Comparison of ENCODE assay signal across 10 cellular contexts in the genomic region with DNA sequence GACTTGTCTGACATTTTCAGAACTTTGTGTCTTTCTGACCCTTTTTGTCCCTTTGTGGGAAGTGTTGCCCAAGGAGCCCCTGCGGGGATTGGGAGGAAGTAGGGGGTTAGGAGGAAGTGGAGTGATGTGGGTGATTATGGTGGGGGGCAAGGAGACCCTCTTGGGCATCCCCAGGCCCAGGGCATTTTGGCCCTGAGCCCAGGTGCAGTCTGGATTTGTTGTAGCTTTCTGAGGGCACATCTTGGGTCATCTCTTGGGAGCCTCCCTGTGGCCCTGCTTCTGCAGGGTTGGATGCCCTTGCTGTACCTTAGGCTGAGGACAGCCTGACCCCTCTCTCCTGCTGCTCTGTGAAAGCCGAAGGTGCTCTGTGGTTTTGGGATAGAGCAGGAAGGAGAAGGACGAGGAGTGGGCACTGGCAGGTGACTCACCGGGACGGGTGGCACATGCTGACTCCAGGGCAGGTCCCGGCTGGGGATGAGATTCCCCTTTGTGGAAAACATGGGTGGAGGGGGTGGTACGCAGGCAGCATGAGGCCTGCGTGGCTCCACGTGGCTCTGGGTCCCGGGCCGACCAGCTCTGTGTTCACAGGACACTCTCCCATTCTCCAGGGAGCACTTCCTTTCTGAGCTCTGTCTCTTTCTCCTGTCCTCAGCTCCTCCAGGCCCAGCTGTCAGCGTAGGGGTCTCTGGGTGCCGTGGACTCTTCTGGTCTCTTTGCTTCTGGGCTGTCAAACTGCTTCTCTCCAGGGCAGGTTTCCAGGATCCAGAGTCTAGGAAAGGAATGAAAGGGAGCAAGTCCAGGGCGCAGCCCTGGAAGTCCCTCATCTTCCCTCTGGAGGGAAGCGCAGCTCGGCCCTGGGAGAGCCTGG. TPM values are rescaled to one million over a fixed set of nuclear protein-coding genes. Genes with fewer than 3 reads are reported as not detected.
DNase-seq lines count a peak whose midpoint lies in the region; ATAC-seq and TF ChIP-seq lines count a peak whose summit lies in the region.
"Had no signal": no experiment of that assay in that cellular context is flagged by ENCODE, and none has a peak within 500 bp of the region (broad histone marks: within the 10 kb centered on the region; RNA-seq: fewer than 3 reads in every experiment).

No MANE protein-coding gene starts in this region.

- H3K4me3 ChIP-seq in skeletal muscle tissue (ENCODE audit: low read length in 3 of 3) (no peak overlapping the region), Caco-2 (ENCODE audit: low read depth, low read length) (no peak overlapping the region)
- H3K4me3 ChIP-seq: ovary had no signal

- H3K27ac Mint-ChIP-seq in HFFc6 (peak overlapping the region; percentile 95), T-helper 17 cell (no peak overlapping the region), Caco-2 (ENCODE audit: unreplicated experiment) (no peak overlapping the region)
- H3K27ac Mint-ChIP-seq: activated naive CD8-positive, alpha-beta T cell treated with anti-CD3 and anti-CD28 coated beads, Interleukin-2, amount 10 ng/mL, durations not matched to agents 7 days and 5 days had no signal

- H3K4me1 ChIP-seq in foreskin keratinocyte (peaks cover 36% of the 10 kb centered on the region), skeletal muscle tissue (ENCODE audit: control insufficient read depth in 3 of 3, insufficient read depth in 3 of 3, low read length in 3 of 3) (peaks cover 38 to 60% (median 54%) of the 10 kb centered on the region in 3 donors), Caco-2 (no peaks in the 10 kb centered on the region)

- CTCF ChIA-PET in Caco-2 (lab: Charles Lee) = interaction anchor here (1.6 to 4.5 kb wide), 2 partner anchors 9 to 59 kb away, joined by 4 to 33 read pairs; no protein-coding TSS in a partner anchor

- POLR2A ChIA-PET in Caco-2 (lab: Charles Lee) = no interaction called here

- H3K27me3 ChIP-seq in foreskin keratinocyte = no peaks in the 10 kb centered on the region
- no peaks in the 10 kb centered on the region for H3K27me3 ChIP-seq in skeletal muscle tissue (ENCODE audit: control insufficient read depth in 3 of 3, insufficient read depth in 3 of 3, low read length in 3 of 3)
- no peaks in the 10 kb centered on the region for H3K27me3 ChIP-seq in Caco-2 (replicated peaks; ENCODE audit: control insufficient read depth, insufficient read depth, low read length)
- H3K27me3 ChIP-seq: ovary had no signal

- H3K27me3 Mint-ChIP-seq in HFFc6 (ENCODE audit: insufficient read depth) (peaks cover 3% of the 10 kb centered on the region), T-helper 17 cell (peaks cover 53% of the 10 kb centered on the region), Caco-2 (ENCODE audit: insufficient read depth, unreplicated experiment) (no peaks in the 10 kb centered on the region)

- ATAC-seq in T-helper 17 cell = no peak
- peak; percentile 1 for ATAC-seq in foreskin keratinocyte

- H3K9me3 Mint-ChIP-seq in HFFc6 (no peaks in the 10 kb centered on the region), Caco-2 (ENCODE audit: unreplicated experiment) (no peaks in the 10 kb centered on the region)
- H3K9me3 Mint-ChIP-seq: activated naive CD8-positive, alpha-beta T cell treated with anti-CD3 and anti-CD28 coated beads, Interleukin-2, amount 10 ng/mL, durations not matched to agents 7 days and 5 days; stimulated activated naive CD8-positive, alpha-beta T cell treated with anti-CD3 and anti-CD28 coated beads, Interleukin-15, Interleukin-2, amounts not matched to agents 100 ng/mL and 50 ng/mL, for 24 hours had no signal

- intact Hi-C loops in Caco-2 (cut with micrococcal nuclease; ENCODE audit: unreplicated experiment) = no loop called here

- no TSS peak for BruUV-seq in Caco-2 (replicated peaks; lab: Mats Ljungman, UMichigan)

- TF ChIP-seq CTCF in HFFc6 (IDR thresholded peaks at IDR 0.05) = no peak
- no peak for TF ChIP-seq CTCF in foreskin keratinocyte (conservative IDR thresholded peaks at IDR 0.05)
- TF ChIP-seq CTCF in Caco-2 (IDR thresholded peaks at IDR 0.05; ENCODE audit: insufficient read depth in 1 of 2, low read depth in 1 of 2, low read length in 1 of 2, severe bottlenecking in 1 of 2, unreplicated experiment in 1 of 2) = no peak

- H3K9ac ChIP-seq in skeletal muscle tissue (ENCODE audit: low read depth in 1 of 3, low read length in 3 of 3) = peak overlapping the region; percentile 12 to 50 (median 18)

- no peak for DNase-seq in HFFc6
- DNase-seq in T-helper 17 cell = no peak
- DNase-seq in foreskin keratinocyte = no peak
- no peak for DNase-seq in NCI-H748 treated with DMSO at 0.1 percent for 48 hours (lab: John Stamatoyannopoulos, UW)
- no peak for DNase-seq in Ammon's horn (ENCODE audit: low spot score)
- no peak for DNase-seq in Caco-2
- DNase-seq: ovary had no signal

- H3K36me3 Mint-ChIP-seq in HFFc6 (ENCODE audit: low read depth) = peaks cover 9% of the 10 kb centered on the region
- H3K36me3 Mint-ChIP-seq in T-helper 17 cell (ENCODE audit: low read depth) = no peaks in the 10 kb centered on the region
- H3K36me3 Mint-ChIP-seq in Caco-2 (ENCODE audit: insufficient read depth, unreplicated experiment) = peaks cover 25% of the 10 kb centered on the region
- H3K36me3 Mint-ChIP-seq: activated naive CD8-positive, alpha-beta T cell treated with anti-CD3 and anti-CD28 coated beads, Interleukin-2, amount 10 ng/mL, durations not matched to agents 7 days and 5 days had no signal

- no peaks in the 10 kb centered on the region for H3K36me3 ChIP-seq in skeletal muscle tissue (ENCODE audit: control insufficient read depth in 3 of 3, insufficient read depth in 3 of 3, low read length in 3 of 3)
- H3K36me3 ChIP-seq in Caco-2 (ENCODE audit: control insufficient read depth, insufficient read depth, low read length) = no peaks in the 10 kb centered on the region
- H3K36me3 ChIP-seq: ovary had no signal

- no peaks in the 10 kb centered on the region for H3K9me3 ChIP-seq in T-helper 17 cell (ENCODE audit: control insufficient read depth, low read length, poor library complexity, severe bottlenecking)
- no peaks in the 10 kb centered on the region for H3K9me3 ChIP-seq in skeletal muscle tissue (ENCODE audit: control insufficient read depth in 3 of 3, low read length in 3 of 3)
- H3K9me3 ChIP-seq in Caco-2 = no peaks in the 10 kb centered on the region
- H3K9me3 ChIP-seq: ovary had no signal

- H3K27ac ChIP-seq in foreskin keratinocyte = peak overlapping the region; percentile 35
- peak overlapping the region; percentile 62 for H3K27ac ChIP-seq in skeletal muscle tissue (ENCODE audit: low read depth, low read length)

- H3K4me3 Mint-ChIP-seq in HFFc6 = peak overlapping the region; percentile 70
- peak overlapping the region; percentile 84 for H3K4me3 Mint-ChIP-seq in T-helper 17 cell
- no peak overlapping the region for H3K4me3 Mint-ChIP-seq in Caco-2 (ENCODE audit: unreplicated experiment)

- H3K4me1 Mint-ChIP-seq in HFFc6 (ENCODE audit: low read depth) (peaks cover 75% of the 10 kb centered on the region), T-helper 17 cell (peaks cover 35% of the 10 kb centered on the region), Caco-2 (ENCODE audit: low read depth, unreplicated experiment) (peaks cover 12% of the 10 kb centered on the region)

RNA-seq across cellular contexts. Expression of a gene that starts 11.8 kb away (rescaled TPM):
- 100 to 1,000 TPM in 3 of 6 experiments, 10 to 100 TPM in 3; 86.5 to 121 (median 105) TPM for total RNA-seq in HFFc6 (2021; fragmentation: NEBNext Ultra II Directional; extraction: Animal tissue kit (Norgen Biotek cat#: 25700))
- total RNA-seq in T-helper 17 cell (not detected), foreskin keratinocyte (107 and 126 TPM in 2 replicates), skeletal muscle tissue (40.7 TPM), Caco-2 (2022) (70.5 and 74.2 TPM in 2 replicates)
- 118 and 129 TPM in 2 replicates for polyA plus RNA-seq in foreskin keratinocyte

RNA-seq across cellular contexts. Expression of a gene that starts 57.1 kb away (rescaled TPM):
- total RNA-seq in HFFc6 (2021; fragmentation: NEBNext Ultra II Directional; extraction: Animal tissue kit (Norgen Biotek cat#: 25700)) = 1 to 10 TPM in 2 of 6 experiments, under 1 TPM in 4; 0.15 to 1.3 (median 0.28) TPM
- total RNA-seq in T-helper 17 cell = not detected
- 0.24 and 0.35 TPM in 2 replicates for total RNA-seq in foreskin keratinocyte
- 0.26 and 0.29 TPM in 2 replicates for polyA plus RNA-seq in foreskin keratinocyte
- total RNA-seq in skeletal muscle tissue = 2.1 TPM
- total RNA-seq in Caco-2 (2022) = 0.41 TPM in 1 of 2 replicates, not detected in the other
- total RNA-seq: activated naive CD8-positive, alpha-beta T cell treated with anti-CD3 and anti-CD28 coated beads, Interleukin-2, amount 10 ng/mL, durations not matched to agents 7 days and 5 days had no signal

Comparison
In these comparisons a context has a peak if more than half of its experiments do, and no peak if none do; other contexts are left out.
1. RNA of a gene that starts 11.8 kb away (total RNA-seq): 86.5 to 121 TPM in HFFc6, 107 to 126 TPM in foreskin keratinocyte, 70.5 to 74.2 TPM in Caco-2 and 40.7 TPM in skeletal muscle tissue (single experiment); not detected in T-helper 17 cell; every median in the first group is over 10 times any median in the second.